ENCODE assay signal across 7 cellular contexts in the genomic region with DNA sequence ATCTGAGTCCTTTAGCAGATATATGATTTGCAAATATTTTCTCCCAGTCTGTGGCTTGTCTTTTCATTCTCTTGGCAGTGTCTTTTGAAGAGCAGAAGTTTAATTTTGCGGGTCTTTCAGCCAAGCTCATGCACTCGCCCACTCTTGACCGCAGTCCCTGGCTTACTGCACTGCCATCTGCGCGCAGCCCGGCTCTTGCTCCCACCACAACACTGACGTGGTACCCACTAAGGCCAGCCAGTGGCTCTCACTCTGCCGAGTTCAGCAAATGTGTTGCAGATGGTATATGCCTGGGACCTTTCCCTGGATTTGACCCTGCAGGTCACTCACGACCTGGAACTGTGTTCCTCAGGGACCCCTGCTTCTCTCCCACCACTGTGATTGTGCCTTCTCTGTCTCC.
"Had no signal": no experiment of that assay in that cellular context is flagged by ENCODE, and none has a peak within 500 bp of the region (broad histone marks: within the 10 kb centered on the region; RNA-seq: fewer than 3 reads in every experiment).

No MANE protein-coding gene starts in this region.

- H3K4me3 ChIP-seq: GM23248 had no signal

- ATAC-seq: HepG2 had no signal

- H3K9me3 Mint-ChIP-seq: H9, IgD-negative memory B cell had no signal

- H3K27ac ChIP-seq: GM23248, HL-60 had no signal

- DNase-seq: GM23248, H9, HCEC 1CT, KBM-7 had no signal

- H3K27ac Mint-ChIP-seq: IgD-negative memory B cell had no signal

- H3K4me3 Mint-ChIP-seq: H9, IgD-negative memory B cell had no signal

- H2AFZ ChIP-seq: GM23248 had no signal

- H3K36me3 Mint-ChIP-seq: IgD-negative memory B cell had no signal
